In genomic region chrX:39961441-39961840, GRCh38 we compare ENCODE assay signal across 24 cellular contexts.
A peak's percentile ranks its signal among the peaks of the same experiment; 100 is the strongest.
DNase-seq lines count a peak whose midpoint lies in the region; FAIRE-seq and TF ChIP-seq lines count a peak whose summit lies in the region.
"Had no signal": no experiment of that assay in that cellular context is flagged by ENCODE, and none has a peak within 500 bp of the region (broad histone marks: within the 10 kb centered on the region; RNA-seq: fewer than 3 reads in every experiment).

No MANE protein-coding gene starts in this region.

- DNase-seq in mammary epithelial cell (peak; percentile 46), breast epithelium (ENCODE audit: low spot score in 2 of 2) (no peak), bronchial epithelial cell (ENCODE audit: low read depth) (peak; percentile 53), posterior vena cava (ENCODE audit: low spot score) (peak; percentile 7), PC-9 (no peak), posterior cingulate gyrus (no peak)
- DNase-seq: AML-193; CD4-positive, alpha-beta memory T cell; CD4-positive, CD25-positive, alpha-beta regulatory T cell; CD8-positive, alpha-beta memory T cell; COR-L47; DMS 273 treated with DMSO at 0.1 percent for 48 hours; DMS153; DMS53; DMS79; DND-41; EL; GDM1 had no signal

- H3K4me2 ChIP-seq in mammary epithelial cell (ENCODE audit: insufficient read depth, low read depth, low read length) (no peak overlapping the region), PC-9 (no peak overlapping the region)
- H3K4me2 ChIP-seq: A549; BLaER1 treated with 17β-estradiol and CSF1 and Interleukin-3, amounts not matched to agents 10 nM and 100 nM had no signal

- POLR2A ChIA-PET in PC-9 (lab: Charles Lee; ENCODE audit: unreplicated experiment): no interaction called here

- CTCF ChIA-PET in mammary epithelial cell (lab: Charles Lee; ENCODE audit: low non-redundant PET) (no interaction called here), PC-9 (lab: Charles Lee) (no interaction called here)

- FAIRE-seq in bronchial epithelial cell (lab: Jason Lieb, UNC): no peak
- FAIRE-seq: A549, GM12878, GM19239 had no signal

- H3K79me2 ChIP-seq in mammary epithelial cell (ENCODE audit: insufficient read depth, low read length): no peaks in the 10 kb centered on the region
- H3K79me2 ChIP-seq in PC-9 (ENCODE audit: low read depth): no peaks in the 10 kb centered on the region

- TF ChIP-seq POLR2A in breast epithelium (IDR thresholded peaks at IDR 0.05): no peak

- no peak overlapping the region for H2AFZ ChIP-seq in mammary epithelial cell (ENCODE audit: low read depth, low read length)
- H2AFZ ChIP-seq in PC-9: no peak overlapping the region

- in situ Hi-C loops in mammary epithelial cell (cut with MboI; ENCODE audit: low sequenced_read_pairs in 2 of 2): no loop called here

- intact Hi-C loops in mammary epithelial cell (cut with micrococcal nuclease) (no loop called here), breast epithelium (cut with DNase I; ENCODE audit: low total_unique reads) (no loop called here), posterior vena cava (cut with DNase I) (no loop called here), PC-9 (cut with micrococcal nuclease; ENCODE audit: unreplicated experiment) (no loop called here), posterior cingulate gyrus (cut with DNase I) (no loop called here)

- H3K27me3 ChIP-seq in mammary epithelial cell (ENCODE audit: insufficient read depth, low read length) (no peaks in the 10 kb centered on the region), breast epithelium (peaks cover 0 to 29% of the 10 kb centered on the region in 2 donors), bronchial epithelial cell (ENCODE audit: control insufficient read depth, insufficient read depth, low read length) (no peaks in the 10 kb centered on the region), PC-9 (ENCODE audit: insufficient read depth, low read depth) (no peaks in the 10 kb centered on the region)
- H3K27me3 ChIP-seq: BLaER1 treated with 17β-estradiol and CSF1 and Interleukin-3, amounts not matched to agents 10 nM and 100 nM had no signal

- BruUV-seq in mammary epithelial cell (replicated peaks; lab: Mats Ljungman, UMichigan): no TSS peak
- no TSS peak for BruUV-seq in PC-9 (replicated peaks; lab: Mats Ljungman, UMichigan)

- WGBS in mammary epithelial cell (ENCODE audit: low coverage, missing lambda C conversion rate): 58% methylated on average over 2 of the region's 4 CpGs

- H3K9ac ChIP-seq in mammary epithelial cell (ENCODE audit: insufficient read depth, low read length): no peak overlapping the region
- H3K9ac ChIP-seq: BLaER1 treated with 17β-estradiol and CSF1 and Interleukin-3, amounts not matched to agents 10 nM and 100 nM had no signal

- H3K4me3 ChIP-seq in mammary epithelial cell (replicated peaks in 1 of 3; ENCODE audit: insufficient read depth in 1 of 3, low read depth in 2 of 3, low read length in 3 of 3) (no peak overlapping the region), breast epithelium (no peak overlapping the region), bronchial epithelial cell (ENCODE audit: low read depth, low read length) (no peak overlapping the region), PC-9 (no peak overlapping the region)
- H3K4me3 ChIP-seq: A549; BLaER1 treated with 17β-estradiol and CSF1 and Interleukin-3, amounts not matched to agents 10 nM and 100 nM; GM12878 had no signal

- H3K4me1 ChIP-seq in mammary epithelial cell (ENCODE audit: insufficient read depth, low read length) (no peaks in the 10 kb centered on the region), breast epithelium (no peaks in the 10 kb centered on the region), PC-9 (replicated peaks; ENCODE audit: insufficient read depth) (no peaks in the 10 kb centered on the region)
- H3K4me1 ChIP-seq: A549 had no signal

- H3K27ac ChIP-seq in mammary epithelial cell (ENCODE audit: insufficient read depth, low read depth, low read length) (no peak overlapping the region), breast epithelium (no peak overlapping the region), C4-2B (peak overlapping the region; percentile 46), PC-9 (no peak overlapping the region)
- H3K27ac ChIP-seq: 22Rv1; A549; BLaER1 treated with 17β-estradiol and CSF1 and Interleukin-3, amounts not matched to agents 10 nM and 100 nM had no signal

- TF ChIP-seq CTCF in mammary epithelial cell (conservative IDR thresholded peaks at IDR 0.05 in 1 of 2, IDR thresholded peaks at IDR 0.05 in 1 of 2; ENCODE audit: extremely low read depth in 1 of 2, insufficient read depth in 1 of 2, low read depth in 1 of 2, low read length in 2 of 2) (no peak), breast epithelium (IDR thresholded peaks at IDR 0.05) (no peak), C4-2B (conservative IDR thresholded peaks at IDR 0.05) (no peak), bronchial epithelial cell (IDR thresholded peaks at IDR 0.05; ENCODE audit: insufficient read depth, low read length, severe bottlenecking) (no peak), PC-9 (conservative IDR thresholded peaks at IDR 0.05) (no peak)

- no peaks in the 10 kb centered on the region for H3K9me3 ChIP-seq in mammary epithelial cell (replicated peaks; ENCODE audit: insufficient read depth, low read length)
- peaks cover 0 to 22% of the 10 kb centered on the region in 2 donors for H3K9me3 ChIP-seq in breast epithelium
- H3K9me3 ChIP-seq in PC-9 (ENCODE audit: insufficient read depth, low read depth): no peaks in the 10 kb centered on the region
- H3K9me3 ChIP-seq: A549 had no signal

- H4K20me1 ChIP-seq in mammary epithelial cell (ENCODE audit: insufficient read depth, low read length) (no peaks in the 10 kb centered on the region), PC-9 (ENCODE audit: insufficient read depth) (no peaks in the 10 kb centered on the region)
- H4K20me1 ChIP-seq: BLaER1 treated with 17β-estradiol and CSF1 and Interleukin-3, amounts not matched to agents 10 nM and 100 nM had no signal

- H3K9me2 ChIP-seq in PC-9 (ENCODE audit: insufficient read depth): no peaks in the 10 kb centered on the region

- H3F3A ChIP-seq in PC-9 (ENCODE audit: insufficient read depth, low read depth): no peaks in the 10 kb centered on the region

- H3K36me3 ChIP-seq in mammary epithelial cell (ENCODE audit: insufficient read depth, low read length) (no peaks in the 10 kb centered on the region), breast epithelium (no peaks in the 10 kb centered on the region), bronchial epithelial cell (ENCODE audit: control insufficient read depth, insufficient read depth, low read length) (no peaks in the 10 kb centered on the region), PC-9 (ENCODE audit: low read depth) (no peaks in the 10 kb centered on the region)
- H3K36me3 ChIP-seq: BLaER1 treated with 17β-estradiol and CSF1 and Interleukin-3, amounts not matched to agents 10 nM and 100 nM had no signal

- dilution Hi-C loops in mammary epithelial cell (cut with HindIII; ENCODE audit: low sequenced_read_pairs): no loop called here

Comparison
In these comparisons a context has a peak if more than half of its experiments do, and no peak if none do; other contexts are left out.
1. DNase-seq: peak in mammary epithelial cell (single experiment), bronchial epithelial cell (single experiment) and posterior vena cava (single experiment); none in breast epithelium (0 of 2), PC-9 (0 of 2) and posterior cingulate gyrus (0 of 10).